Comparison of ENCODE assay signal across 8 cellular contexts in the genomic region with DNA sequence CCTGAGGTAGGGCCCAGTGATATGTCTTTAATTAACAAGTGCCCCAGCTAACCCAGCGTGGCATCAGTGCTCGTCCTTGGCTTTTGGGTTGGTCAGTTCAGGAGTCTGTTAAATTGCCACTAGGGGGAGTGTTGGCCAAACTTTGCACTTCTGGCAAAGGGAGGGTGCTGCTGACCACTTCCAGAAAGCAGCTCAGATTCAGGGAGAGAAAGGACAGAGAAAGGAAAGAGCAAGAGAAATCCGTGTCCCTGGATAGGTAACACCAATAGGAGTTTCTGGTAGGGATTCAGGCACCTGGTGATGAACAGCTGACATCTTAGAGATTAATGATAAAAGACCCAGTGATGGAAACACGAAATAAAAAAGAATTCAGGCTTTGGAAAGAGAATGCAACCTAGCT.
A peak's percentile ranks its signal among the peaks of the same experiment; 100 is the strongest.
DNase-seq lines count a peak whose midpoint lies in the region; ATAC-seq and TF ChIP-seq lines count a peak whose summit lies in the region.

No MANE protein-coding gene starts in this region.

- peak; percentile 21 for DNase-seq in AG04450 (ENCODE audit: low read depth, low spot score)
- peak; percentile 56 for DNase-seq in NCI-H526 treated with DMSO at 0.1 percent for 48 hours (lab: John Stamatoyannopoulos, UW)
- peak; percentile 75 to 83 for DNase-seq in cardiac fibroblast (ENCODE audit: low read depth in 2 of 2)
- DNase-seq in kidney tubule cell (ENCODE audit: low spot score), result peak; percentile 70
- DNase-seq in transverse colon, result peak; percentile 24

- TF ChIP-seq POLR2A in transverse colon (IDR thresholded peaks at IDR 0.05), result no peak

- CTCF ChIA-PET in AG04450 (lab: Charles Lee), result interaction anchor here (0.6 to 5.8 kb wide), 36 partner anchors 10 to 494 kb away, joined by 3 to 313 read pairs (median 4); no protein-coding TSS in a partner anchor

- intact Hi-C loops in transverse colon (cut with DNase I; ENCODE audit: low total_unique reads), result no loop called here

- 64 to 65% methylated on average over 2 to 4 of the region's 4 CpGs for WGBS in transverse colon (ENCODE audit: low coverage in 1 of 2), 2 donors

- no peak overlapping the region for H3K27ac ChIP-seq in AG04450 (ENCODE audit: low read depth, low read length)
- H3K27ac ChIP-seq in transverse colon, result no peak overlapping the region

- H3K27me3 ChIP-seq in AG04450 (ENCODE audit: control insufficient read depth, insufficient read depth, low read length) (peaks cover 2% of the 10 kb centered on the region), transverse colon (no peaks in the 10 kb centered on the region)

- ATAC-seq in GM18873 (IDR thresholded peaks at IDR 0.05; ENCODE audit: low FRiP score, unreplicated experiment), result peak; percentile 63
- ATAC-seq in HG03571 (IDR thresholded peaks at IDR 0.05; ENCODE audit: unreplicated experiment), result no peak
- ATAC-seq in HG02623 (IDR thresholded peaks at IDR 0.05; ENCODE audit: unreplicated experiment), result no peak

- no peak for TF ChIP-seq EP300 in transverse colon (IDR thresholded peaks at IDR 0.05; ENCODE audit: low read depth)

- POLR2A ChIA-PET in AG04450 (lab: Yijun Ruan, JAX), result no interaction called here

- peaks cover 0 to 28% (median 6%) of the 10 kb centered on the region in 4 donors for H3K4me1 ChIP-seq in transverse colon

- no peak overlapping the region for H3K4me3 ChIP-seq in AG04450 (ENCODE audit: low read depth, low read length)
- H3K4me3 ChIP-seq in cardiac fibroblast (replicated peaks in 1 of 2; ENCODE audit: low read depth in 2 of 2, low read length in 2 of 2), result no peak overlapping the region
- no peak overlapping the region for H3K4me3 ChIP-seq in transverse colon

- no peaks in the 10 kb centered on the region for H3K9me3 ChIP-seq in AG04450 (ENCODE audit: control insufficient read depth, insufficient read depth, low read length)
- H3K9me3 ChIP-seq in transverse colon, result no peaks in the 10 kb centered on the region

- no peaks in the 10 kb centered on the region for H3K36me3 ChIP-seq in transverse colon

- TF ChIP-seq CTCF in AG04450 (IDR thresholded peaks at IDR 0.05; ENCODE audit: low read depth, low read length) (peak; percentile 86), cardiac fibroblast (IDR thresholded peaks at IDR 0.05; ENCODE audit: low read depth, low read length) (peak; percentile 80), transverse colon (IDR thresholded peaks at IDR 0.05) (peak; percentile 53 to 71 (median 57))

- in situ Hi-C loops in transverse colon (cut with MboI; ENCODE audit: low pct_ligation_motif_present in 1 of 4, low pct_unique_long_range_greater_than_20kb in 1 of 4, low sequenced_read_pairs in 3 of 4), result no loop called here

Comparison
In these comparisons a context has a peak if more than half of its experiments do, and no peak if none do; other contexts are left out.
1. DNase-seq: peak in every context shown above with its lines; median percentile 79 in cardiac fibroblast; 70 in kidney tubule cell; 56 in NCI-H526 treated with DMSO at 0.1 percent for 48 hours; 24 in transverse colon; 21 in AG04450.